21 cellular contexts compared by ENCODE assay signal in genomic region chr22:45180280-45180679, GRCh38. TPM values are rescaled to one million over a fixed set of nuclear protein-coding genes. Genes with fewer than 3 reads are reported as not detected.
DNase-seq lines count a peak whose midpoint lies in the region; FAIRE-seq and TF ChIP-seq lines count a peak whose summit lies in the region.
"Had no signal": no experiment of that assay in that cellular context is flagged by ENCODE, and none has a peak within 500 bp of the region (broad histone marks: within the 10 kb centered on the region; RNA-seq: fewer than 3 reads in every experiment).

No MANE protein-coding gene starts in this region.

- H3K18ac ChIP-seq in H1 (ENCODE audit: extremely low read depth, low read length) (no peak overlapping the region), trophoblast cell (ENCODE audit: low read length) (peak overlapping the region; percentile 80)

- H3K4me3 ChIP-seq in H1 (ENCODE audit: extremely low read depth in 1 of 4, insufficient read depth in 2 of 4, low read depth in 3 of 4, low read length in 4 of 4) (no peak overlapping the region), trophoblast cell (ENCODE audit: low read depth, low read length) (no peak overlapping the region), prostate gland (no peak overlapping the region)
- H3K4me3 ChIP-seq: adrenal gland, heart right ventricle, spleen, upper lobe of left lung had no signal

- peaks cover 61% of the 10 kb centered on the region for H3K4me1 Mint-ChIP-seq in activated CD4-positive, alpha-beta memory T cell treated with anti-CD3 and anti-CD28 coated beads, Interleukin-2, amount 10 ng/mL, durations not matched to agents 7 days and 5 days
- H3K4me1 Mint-ChIP-seq in activated CD4-positive, alpha-beta memory T cell treated with anti-CD3 and anti-CD28 coated beads for 36 hours (ENCODE audit: low read depth), result peaks cover 63% of the 10 kb centered on the region
- H3K4me1 Mint-ChIP-seq: stimulated activated memory B cell treated with anti-CD40 and anti-IgM and Interleukin-4, amounts not matched to agents 10 μg/mL and 1 μg/mL and 100 μg/mL, for 72 hours had no signal

- H3K9ac ChIP-seq in H1 (replicated peaks in 1 of 4; ENCODE audit: extremely low read depth in 1 of 4, low read depth in 3 of 4, low read length in 3 of 4) (no peak overlapping the region), trophoblast cell (ENCODE audit: low read length) (peak overlapping the region; percentile 33)

- no peak overlapping the region for H3K27ac ChIP-seq in H1 (ENCODE audit: low read depth, low read length)
- no peak overlapping the region for H3K27ac ChIP-seq in trophoblast cell (ENCODE audit: low read depth, low read length)
- no peak overlapping the region for H3K27ac ChIP-seq in caudate nucleus (ENCODE audit: low read depth, low read length)
- no peak overlapping the region for H3K27ac ChIP-seq in prostate gland
- H3K27ac ChIP-seq: adrenal gland, heart right ventricle had no signal

- POLR2A ChIA-PET in activated CD4-positive, alpha-beta memory T cell treated with anti-CD3 and anti-CD28 coated beads, Interleukin-2, amount 10 ng/mL, durations not matched to agents 7 days and 5 days (lab: Charles Lee), result interaction anchor here (1.2 kb wide), 1 partner anchor 15 kb away, joined by 3 read pairs; no protein-coding TSS in a partner anchor
- POLR2A ChIA-PET in activated CD4-positive, alpha-beta memory T cell treated with anti-CD3 and anti-CD28 coated beads for 36 hours (lab: Charles Lee), result no interaction called here
- POLR2A ChIA-PET in H1 (lab: Charles Lee; ENCODE audit: partially characterized antibody), result interaction anchor here (1.9 kb wide), 1 partner anchor 15 kb away, joined by 8 read pairs; no protein-coding TSS in a partner anchor

- DNase-seq in activated CD4-positive, alpha-beta memory T cell treated with anti-CD3 and anti-CD28 coated beads, Interleukin-2, amount 10 ng/mL, durations not matched to agents 7 days and 5 days, result no peak
- DNase-seq in activated CD4-positive, alpha-beta memory T cell treated with anti-CD3 and anti-CD28 coated beads for 36 hours, result no peak
- DNase-seq in NOMO-1 treated with DMSO at 0.1 percent for 48 hours (lab: John Stamatoyannopoulos, UW; ENCODE audit: unreplicated experiment) (peak; percentile 9), H1 (ENCODE audit: low read depth in 1 of 2, low spot score in 2 of 2) (no peak), trophoblast cell (no peak), caudate nucleus (lab: John Stamatoyannopoulos, UW) (no peak), prostate gland (ENCODE audit: low spot score) (no peak)
- no peak for DNase-seq in stimulated activated CD4-positive, alpha-beta T cell treated with anti-CD3 and anti-CD28 coated beads, Interleukin-4, amount 100 ng/mL, for 24 hours
- DNase-seq: central memory CD4-positive, alpha-beta T cell; effector memory CD4-positive, alpha-beta T cell; GOT3; heart right ventricle; midbrain; NCI-H2029; SHP77; spleen; T-helper 2 cell had no signal

- intact Hi-C loops in activated CD4-positive, alpha-beta memory T cell treated with anti-CD3 and anti-CD28 coated beads for 36 hours (cut with micrococcal nuclease), result no loop called here
- intact Hi-C loops in prostate gland (cut with DNase I), result no loop called here

- no peaks in the 10 kb centered on the region for H3K9me3 Mint-ChIP-seq in activated CD4-positive, alpha-beta memory T cell treated with anti-CD3 and anti-CD28 coated beads, Interleukin-2, amount 10 ng/mL, durations not matched to agents 7 days and 5 days
- H3K9me3 Mint-ChIP-seq in activated CD4-positive, alpha-beta memory T cell treated with anti-CD3 and anti-CD28 coated beads for 36 hours, result no peaks in the 10 kb centered on the region
- H3K9me3 Mint-ChIP-seq: stimulated activated memory B cell treated with anti-CD40 and anti-IgM and Interleukin-4, amounts not matched to agents 10 μg/mL and 1 μg/mL and 100 μg/mL, for 72 hours had no signal

- FAIRE-seq in H1 (lab: Jason Lieb, UNC), result no peak
- FAIRE-seq: keratinocyte had no signal

- no peak overlapping the region for H4K12ac ChIP-seq in trophoblast cell (ENCODE audit: low read depth, low read length)

- TF ChIP-seq RAD21 in H1 (IDR thresholded peaks at IDR 0.05 in 1 of 2, conservative IDR thresholded peaks at IDR 0.05 in 1 of 2; ENCODE audit: low read depth in 2 of 2, low read length in 2 of 2), result no peak

- H3K27me3 ChIP-seq in H1 (replicated peaks in 1 of 4; ENCODE audit: control insufficient read depth in 3 of 4, extremely low read depth in 1 of 4, insufficient read depth in 3 of 4, low read length in 3 of 4) (no peaks in the 10 kb centered on the region), trophoblast cell (ENCODE audit: insufficient read depth, low read length) (no peaks in the 10 kb centered on the region), prostate gland (replicated peaks; ENCODE audit: insufficient read depth) (no peaks in the 10 kb centered on the region)
- H3K27me3 ChIP-seq: adrenal gland, heart right ventricle, spleen, upper lobe of left lung had no signal

- no peak overlapping the region for H2BK15ac ChIP-seq in H1 (ENCODE audit: low read length)

- TF ChIP-seq EP300 in H1 (IDR thresholded peaks at IDR 0.05; ENCODE audit: borderline replicate concordance in 1 of 2, low read depth in 2 of 2, low read length in 2 of 2), result no peak

- no peak for TF ChIP-seq CTCF in H1 (IDR thresholded peaks at IDR 0.05; ENCODE audit: control extremely low read depth in 1 of 3, insufficient read depth in 1 of 3, low read depth in 1 of 3, low read length in 3 of 3)
- TF ChIP-seq CTCF in prostate gland (IDR thresholded peaks at IDR 0.05), result no peak

- no peak overlapping the region for H2BK120ac ChIP-seq in H1 (replicated peaks; ENCODE audit: low read depth, low read length)
- no peak overlapping the region for H2BK120ac ChIP-seq in trophoblast cell (ENCODE audit: insufficient read depth, low read length, poor library complexity)

- CTCF ChIA-PET in activated CD4-positive, alpha-beta memory T cell treated with anti-CD3 and anti-CD28 coated beads, Interleukin-2, amount 10 ng/mL, durations not matched to agents 7 days and 5 days (lab: Charles Lee), result interaction anchor here (1.6 kb wide), 1 partner anchor 29 kb away, joined by 3 read pairs; no protein-coding TSS in a partner anchor
- CTCF ChIA-PET in activated CD4-positive, alpha-beta memory T cell treated with anti-CD3 and anti-CD28 coated beads for 36 hours (lab: Charles Lee), result interaction anchor here (0.6 kb wide), 1 partner anchor 74 kb away, joined by 3 read pairs; no protein-coding TSS in a partner anchor
- CTCF ChIA-PET in H1 (lab: Charles Lee; ENCODE audit: partially characterized antibody), result interaction anchor here (1.9 kb wide), 1 partner anchor 8 kb away, joined by 5 read pairs; no protein-coding TSS in a partner anchor

- no peak for TF ChIP-seq POLR2A in H1 (IDR thresholded peaks at IDR 0.05; ENCODE audit: control extremely low read depth in 1 of 2, low read depth in 2 of 2, low read length in 2 of 2)
- TF ChIP-seq POLR2A in prostate gland (IDR thresholded peaks at IDR 0.05), result no peak

- no peak overlapping the region for H2BK12ac ChIP-seq in H1 (ENCODE audit: low read depth, low read length)
- no peak overlapping the region for H2BK12ac ChIP-seq in trophoblast cell (ENCODE audit: low read length)

- H3K4me1 ChIP-seq in H1 (replicated peaks in 1 of 4; ENCODE audit: control insufficient read depth in 3 of 4, insufficient read depth in 4 of 4, low read length in 3 of 4) (peaks cover 0 to 3% (median 1%) of the 10 kb centered on the region in 4 experiments; a peak in 3 of 7 replicates), trophoblast cell (ENCODE audit: control insufficient read depth in 1 of 2, insufficient read depth in 2 of 2, low read length in 2 of 2) (peaks cover 3 to 6% of the 10 kb centered on the region in 2 experiments), prostate gland (replicated peaks) (no peaks in the 10 kb centered on the region)

- H3K4ac ChIP-seq in H1 (replicated peaks; ENCODE audit: insufficient read length, low read depth, low read length), result no peak overlapping the region
- peak overlapping the region; percentile 76 for H3K4ac ChIP-seq in trophoblast cell (ENCODE audit: low read depth, low read length)

- peaks cover 92% of the 10 kb centered on the region for H3K36me3 Mint-ChIP-seq in activated CD4-positive, alpha-beta memory T cell treated with anti-CD3 and anti-CD28 coated beads, Interleukin-2, amount 10 ng/mL, durations not matched to agents 7 days and 5 days (ENCODE audit: low read depth)
- peaks cover 61% of the 10 kb centered on the region for H3K36me3 Mint-ChIP-seq in activated CD4-positive, alpha-beta memory T cell treated with anti-CD3 and anti-CD28 coated beads for 36 hours

- H3K79me1 ChIP-seq in H1 (ENCODE audit: low read depth, low read length) (peaks cover 11% of the 10 kb centered on the region), trophoblast cell (ENCODE audit: low read length) (peaks cover 3% of the 10 kb centered on the region)

- no peak overlapping the region for H4K8ac ChIP-seq in H1 (ENCODE audit: extremely low read depth, insufficient read depth, low read length)
- H4K8ac ChIP-seq in trophoblast cell (ENCODE audit: low read depth, low read length), result peak overlapping the region; percentile 23

- H2AK5ac ChIP-seq in H1 (ENCODE audit: low read depth, low read length) (no peak overlapping the region), trophoblast cell (ENCODE audit: low read length) (no peak overlapping the region)

- H3K79me2 ChIP-seq in H1 (ENCODE audit: control insufficient read depth in 1 of 2, insufficient read depth in 2 of 2, low read length in 2 of 2), result peaks cover 0 to 50% of the 10 kb centered on the region in 2 experiments; a peak in 2 of 4 replicates
- peaks cover 2% of the 10 kb centered on the region for H3K79me2 ChIP-seq in trophoblast cell (ENCODE audit: control insufficient read depth, insufficient read depth, low read length, poor library complexity)

- H3K36me3 ChIP-seq in H1 (ENCODE audit: control insufficient read depth in 2 of 4, insufficient read depth in 4 of 4, low read length in 3 of 4) (peaks cover 18 to 67% (median 38%) of the 10 kb centered on the region in 4 experiments), trophoblast cell (ENCODE audit: control insufficient read depth in 1 of 2, insufficient read depth in 2 of 2, low read length in 2 of 2) (peaks cover 42 to 61% of the 10 kb centered on the region in 2 experiments), prostate gland (peaks cover 0 to 7% of the 10 kb centered on the region in 2 donors)

- H3K27ac Mint-ChIP-seq in activated CD4-positive, alpha-beta memory T cell treated with anti-CD3 and anti-CD28 coated beads, Interleukin-2, amount 10 ng/mL, durations not matched to agents 7 days and 5 days, result peak overlapping the region; percentile 6
- H3K27ac Mint-ChIP-seq in activated CD4-positive, alpha-beta memory T cell treated with anti-CD3 and anti-CD28 coated beads for 36 hours, result no peak overlapping the region
- H3K27ac Mint-ChIP-seq: stimulated activated memory B cell treated with anti-CD40 and anti-IgM and Interleukin-4, amounts not matched to agents 10 μg/mL and 1 μg/mL and 100 μg/mL, for 72 hours had no signal

- peak overlapping the region; percentile 3; the same call in 1 of the 2 replicates for H2BK5ac ChIP-seq in H1 (ENCODE audit: low read depth, low read length)
- H2BK5ac ChIP-seq in trophoblast cell (ENCODE audit: low read depth, low read length, poor library complexity), result no peak overlapping the region

- no peak overlapping the region for H3K56ac ChIP-seq in H1 (replicated peaks; ENCODE audit: insufficient read length, low read depth, low read length)

- H3K27me3 Mint-ChIP-seq in activated CD4-positive, alpha-beta memory T cell treated with anti-CD3 and anti-CD28 coated beads, Interleukin-2, amount 10 ng/mL, durations not matched to agents 7 days and 5 days, result no peaks in the 10 kb centered on the region
- no peaks in the 10 kb centered on the region for H3K27me3 Mint-ChIP-seq in activated CD4-positive, alpha-beta memory T cell treated with anti-CD3 and anti-CD28 coated beads for 36 hours
- H3K27me3 Mint-ChIP-seq: stimulated activated memory B cell treated with anti-CD40 and anti-IgM and Interleukin-4, amounts not matched to agents 10 μg/mL and 1 μg/mL and 100 μg/mL, for 72 hours had no signal

- no peak overlapping the region for H4K5ac ChIP-seq in H1 (ENCODE audit: insufficient read length, low read depth, low read length)

- no peak overlapping the region for H4K91ac ChIP-seq in H1 (replicated peaks; ENCODE audit: insufficient read length, low read length)
- no peak overlapping the region for H4K91ac ChIP-seq in trophoblast cell (ENCODE audit: low read depth, low read length)

- H3K23ac ChIP-seq in H1 (ENCODE audit: insufficient read length) (no peak overlapping the region), trophoblast cell (ENCODE audit: low read length) (no peak overlapping the region)

- no peak overlapping the region for H2BK20ac ChIP-seq in H1 (ENCODE audit: low read length)

- no peak overlapping the region for H3K4me2 ChIP-seq in H1 (ENCODE audit: insufficient read depth in 1 of 2, low read depth in 2 of 2, low read length in 2 of 2)
- H3K4me2 ChIP-seq in trophoblast cell (ENCODE audit: low read length), result no peak overlapping the region

- no peak overlapping the region for H2AFZ ChIP-seq in H1 (ENCODE audit: low read length)
- H2AFZ ChIP-seq in trophoblast cell (ENCODE audit: insufficient read depth, low read length, poor library complexity), result no peak overlapping the region

- peaks cover 9 to 11% of the 10 kb centered on the region in 2 experiments for H4K20me1 ChIP-seq in H1 (replicated peaks in 1 of 2; ENCODE audit: control insufficient read depth in 1 of 2, insufficient read depth in 2 of 2, low read length in 2 of 2)

- H3K14ac ChIP-seq in H1 (ENCODE audit: insufficient read length) (no peak overlapping the region), trophoblast cell (ENCODE audit: low read length) (no peak overlapping the region)

- no peak overlapping the region for H3K4me3 Mint-ChIP-seq in activated CD4-positive, alpha-beta memory T cell treated with anti-CD3 and anti-CD28 coated beads, Interleukin-2, amount 10 ng/mL, durations not matched to agents 7 days and 5 days
- H3K4me3 Mint-ChIP-seq in activated CD4-positive, alpha-beta memory T cell treated with anti-CD3 and anti-CD28 coated beads for 36 hours, result no peak overlapping the region
- H3K4me3 Mint-ChIP-seq: stimulated activated memory B cell treated with anti-CD40 and anti-IgM and Interleukin-4, amounts not matched to agents 10 μg/mL and 1 μg/mL and 100 μg/mL, for 72 hours had no signal

- 86% methylated on average over 9 of the region's 9 CpGs; no CpG with 5 or more reads in 1 of the 2 experiments for WGBS in H1 (ENCODE audit: extremely low coverage in 1 of 2, insufficient coverage in 1 of 2, insufficient read length in 1 of 2, insufficient replicate concordance in 2 of 2, low coverage in 1 of 2, low lambda C conversion rate in 2 of 2, missing lambda C conversion rate in 1 of 2), 2 experiments
- no CpG with 5 or more reads among the region's 9 CpGs for WGBS in trophoblast cell (ENCODE audit: extremely low coverage, insufficient coverage, insufficient read length)
- WGBS in prostate gland, result 85% methylated on average over 9 of the region's 9 CpGs

- H3K9me3 ChIP-seq in H1 (ENCODE audit: insufficient read depth in 2 of 2, low read depth in 1 of 2, low read length in 1 of 2) (no peaks in the 10 kb centered on the region), trophoblast cell (ENCODE audit: insufficient read depth, low read depth, low read length) (no peaks in the 10 kb centered on the region), prostate gland (no peaks in the 10 kb centered on the region)
- H3K9me3 ChIP-seq: adrenal gland, heart right ventricle, spleen, upper lobe of left lung had no signal

- H3K23me2 ChIP-seq in H1 (ENCODE audit: low read depth, low read length), result no peaks in the 10 kb centered on the region

RNA-seq across cellular contexts. Expression of gene NUP50, which starts 16.6 kb away (rescaled TPM):
- 100 to 1,000 TPM; 160 to 167 TPM for total RNA-seq in activated CD4-positive, alpha-beta memory T cell treated with anti-CD3 and anti-CD28 coated beads, Interleukin-2, amount 10 ng/mL, durations not matched to agents 7 days and 5 days
- total RNA-seq in activated CD4-positive, alpha-beta memory T cell treated with anti-CD3 and anti-CD28 coated beads for 36 hours, result 100 to 1,000 TPM; 150 to 156 TPM
- 112 and 118 TPM in 2 replicates for total RNA-seq in H1 (2021; fragmentation: NEBNext Ultra II Directional; extraction: Animal tissue kit (Norgen Biotek cat#: 25700))
- polyA plus RNA-seq in H1 (2011; rRNA removed), result 16.4 and 20.0 TPM in 2 replicates
- 21.3 TPM for polyA plus RNA-seq in H1 (2011; cell fraction: cytosol; rRNA removed)
- 56.5 TPM for polyA plus RNA-seq in H1 (2011; cell fraction: nucleus; rRNA removed)
- 45.2 to 74.0 TPM (median 59.8 TPM) in 4 replicates for polyA plus RNA-seq in H1 (2012, experiment 1 of 2)
- 3.5 TPM for polyA plus RNA-seq in H1 (2012, experiment 2 of 2)
- 49.7 TPM for polyA plus RNA-seq in H1 (2013, experiment 1 of 2)
- polyA plus RNA-seq in H1 (2013, experiment 2 of 2), result 48.2 TPM
- 108 and 121 TPM in 2 replicates for polyA minus RNA-seq in H1 (2011; rRNA and poly(A)+ RNA removed)
- polyA minus RNA-seq in H1 (2011; cell fraction: cytosol; rRNA and poly(A)+ RNA removed), result 35.6 TPM
- polyA minus RNA-seq in H1 (2011; cell fraction: nucleus; rRNA and poly(A)+ RNA removed), result 45.5 TPM
- polyA plus RNA-seq in trophoblast cell (2013), result 105 and 108 TPM in 2 replicates
- 100 to 1,000 TPM in 1 of 2 donors, 10 to 100 TPM in 1; 51.4 to 101 TPM for total RNA-seq in prostate gland
